2 cellular contexts compared by ENCODE assay signal in the genomic region with DNA sequence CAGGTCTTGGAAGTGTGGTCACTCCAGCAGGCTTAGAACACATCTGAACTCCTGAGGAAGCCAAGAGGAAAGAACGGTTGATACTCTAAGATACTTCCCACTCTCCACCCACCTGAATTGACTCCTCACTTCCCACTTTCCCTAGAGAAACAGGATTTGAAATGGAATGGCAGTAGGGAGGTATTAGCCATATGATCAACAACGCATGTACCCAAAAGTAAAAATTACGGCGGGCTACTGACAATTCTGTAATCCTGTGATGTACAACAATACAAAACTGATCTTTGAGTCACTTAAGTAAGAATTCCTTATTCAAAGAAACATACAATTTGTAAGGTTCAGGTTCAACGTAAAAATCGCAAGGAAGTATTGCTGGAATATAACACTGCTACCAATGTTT.
TF ChIP-seq lines count a peak whose summit lies in the region.

No MANE protein-coding gene starts in this region.

TF ChIP-seq in IMR-90, 13 proteins besides CTCF, POLR2A, EP300 and RAD21:
- no peak for TF ChIP-seq CEBPB (IDR thresholded peaks at IDR 0.05; ENCODE audit: low read depth, low read length)
- no peak for TF ChIP-seq NFE2L2 (IDR thresholded peaks at IDR 0.05; ENCODE audit: low read depth, low read length)
- TF ChIP-seq RCOR1 (IDR thresholded peaks at IDR 0.05; ENCODE audit: insufficient replicate concordance, low read length) = no peak
- no peak for TF ChIP-seq FOS (IDR thresholded peaks at IDR 0.05; ENCODE audit: low read depth, low read length)
- no peak for TF ChIP-seq CHD1 (IDR thresholded peaks at IDR 0.05; ENCODE audit: low read depth, low read length)
- no peak for TF ChIP-seq RFX5 (IDR thresholded peaks at IDR 0.05; ENCODE audit: low read depth, low read length)
- TF ChIP-seq, protein P1, sequence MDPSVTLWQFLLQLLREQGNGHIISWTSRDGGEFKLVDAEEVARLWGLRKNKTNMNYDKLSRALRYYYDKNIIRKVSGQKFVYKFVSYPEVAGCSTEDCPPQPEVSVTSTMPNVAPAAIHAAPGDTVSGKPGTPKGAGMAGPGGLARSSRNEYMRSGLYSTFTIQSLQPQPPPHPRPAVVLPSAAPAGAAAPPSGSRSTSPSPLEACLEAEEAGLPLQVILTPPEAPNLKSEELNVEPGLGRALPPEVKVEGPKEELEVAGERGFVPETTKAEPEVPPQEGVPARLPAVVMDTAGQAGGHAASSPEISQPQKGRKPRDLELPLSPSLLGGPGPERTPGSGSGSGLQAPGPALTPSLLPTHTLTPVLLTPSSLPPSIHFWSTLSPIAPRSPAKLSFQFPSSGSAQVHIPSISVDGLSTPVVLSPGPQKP (IDR thresholded peaks at IDR 0.05; ENCODE audit: borderline replicate concordance, low read depth, low read length) = no peak
- TF ChIP-seq MXI1 (IDR thresholded peaks at IDR 0.05; ENCODE audit: borderline replicate concordance, low read depth, low read length) = no peak
- TF ChIP-seq, protein P2, sequence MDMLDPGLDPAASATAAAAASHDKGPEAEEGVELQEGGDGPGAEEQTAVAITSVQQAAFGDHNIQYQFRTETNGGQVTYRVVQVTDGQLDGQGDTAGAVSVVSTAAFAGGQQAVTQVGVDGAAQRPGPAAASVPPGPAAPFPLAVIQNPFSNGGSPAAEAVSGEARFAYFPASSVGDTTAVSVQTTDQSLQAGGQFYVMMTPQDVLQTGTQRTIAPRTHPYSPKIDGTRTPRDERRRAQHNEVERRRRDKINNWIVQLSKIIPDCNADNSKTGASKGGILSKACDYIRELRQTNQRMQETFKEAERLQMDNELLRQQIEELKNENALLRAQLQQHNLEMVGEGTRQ (IDR thresholded peaks at IDR 0.05; ENCODE audit: low read depth, low read length) = no peak
- no peak for TF ChIP-seq SMC3 (IDR thresholded peaks at IDR 0.05; ENCODE audit: low read depth, low read length)
- TF ChIP-seq BHLHE40 (IDR thresholded peaks at IDR 0.05; ENCODE audit: low read depth, low read length) = no peak
- TF ChIP-seq MAFK (IDR thresholded peaks at IDR 0.05; ENCODE audit: low read depth, low read length) = no peak

TF ChIP-seq in HepG2, 621 proteins besides CTCF, POLR2A, EP300 and RAD21:
- TF ChIP-seq, protein P3, sequence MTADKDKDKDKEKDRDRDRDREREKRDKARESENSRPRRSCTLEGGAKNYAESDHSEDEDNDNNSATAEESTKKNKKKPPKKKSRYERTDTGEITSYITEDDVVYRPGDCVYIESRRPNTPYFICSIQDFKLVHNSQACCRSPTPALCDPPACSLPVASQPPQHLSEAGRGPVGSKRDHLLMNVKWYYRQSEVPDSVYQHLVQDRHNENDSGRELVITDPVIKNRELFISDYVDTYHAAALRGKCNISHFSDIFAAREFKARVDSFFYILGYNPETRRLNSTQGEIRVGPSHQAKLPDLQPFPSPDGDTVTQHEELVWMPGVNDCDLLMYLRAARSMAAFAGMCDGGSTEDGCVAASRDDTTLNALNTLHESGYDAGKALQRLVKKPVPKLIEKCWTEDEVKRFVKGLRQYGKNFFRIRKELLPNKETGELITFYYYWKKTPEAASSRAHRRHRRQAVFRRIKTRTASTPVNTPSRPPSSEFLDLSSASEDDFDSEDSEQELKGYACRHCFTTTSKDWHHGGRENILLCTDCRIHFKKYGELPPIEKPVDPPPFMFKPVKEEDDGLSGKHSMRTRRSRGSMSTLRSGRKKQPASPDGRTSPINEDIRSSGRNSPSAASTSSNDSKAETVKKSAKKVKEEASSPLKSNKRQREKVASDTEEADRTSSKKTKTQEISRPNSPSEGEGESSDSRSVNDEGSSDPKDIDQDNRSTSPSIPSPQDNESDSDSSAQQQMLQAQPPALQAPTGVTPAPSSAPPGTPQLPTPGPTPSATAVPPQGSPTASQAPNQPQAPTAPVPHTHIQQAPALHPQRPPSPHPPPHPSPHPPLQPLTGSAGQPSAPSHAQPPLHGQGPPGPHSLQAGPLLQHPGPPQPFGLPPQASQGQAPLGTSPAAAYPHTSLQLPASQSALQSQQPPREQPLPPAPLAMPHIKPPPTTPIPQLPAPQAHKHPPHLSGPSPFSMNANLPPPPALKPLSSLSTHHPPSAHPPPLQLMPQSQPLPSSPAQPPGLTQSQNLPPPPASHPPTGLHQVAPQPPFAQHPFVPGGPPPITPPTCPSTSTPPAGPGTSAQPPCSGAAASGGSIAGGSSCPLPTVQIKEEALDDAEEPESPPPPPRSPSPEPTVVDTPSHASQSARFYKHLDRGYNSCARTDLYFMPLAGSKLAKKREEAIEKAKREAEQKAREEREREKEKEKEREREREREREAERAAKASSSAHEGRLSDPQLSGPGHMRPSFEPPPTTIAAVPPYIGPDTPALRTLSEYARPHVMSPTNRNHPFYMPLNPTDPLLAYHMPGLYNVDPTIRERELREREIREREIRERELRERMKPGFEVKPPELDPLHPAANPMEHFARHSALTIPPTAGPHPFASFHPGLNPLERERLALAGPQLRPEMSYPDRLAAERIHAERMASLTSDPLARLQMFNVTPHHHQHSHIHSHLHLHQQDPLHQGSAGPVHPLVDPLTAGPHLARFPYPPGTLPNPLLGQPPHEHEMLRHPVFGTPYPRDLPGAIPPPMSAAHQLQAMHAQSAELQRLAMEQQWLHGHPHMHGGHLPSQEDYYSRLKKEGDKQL (CRISPR knock-in tag; IDR thresholded peaks at IDR 0.05; ENCODE audit: low read depth) = no peak
- no peak for TF ChIP-seq JUN (CRISPR knock-in tag; IDR thresholded peaks at IDR 0.05)
- TF ChIP-seq, protein P4, sequence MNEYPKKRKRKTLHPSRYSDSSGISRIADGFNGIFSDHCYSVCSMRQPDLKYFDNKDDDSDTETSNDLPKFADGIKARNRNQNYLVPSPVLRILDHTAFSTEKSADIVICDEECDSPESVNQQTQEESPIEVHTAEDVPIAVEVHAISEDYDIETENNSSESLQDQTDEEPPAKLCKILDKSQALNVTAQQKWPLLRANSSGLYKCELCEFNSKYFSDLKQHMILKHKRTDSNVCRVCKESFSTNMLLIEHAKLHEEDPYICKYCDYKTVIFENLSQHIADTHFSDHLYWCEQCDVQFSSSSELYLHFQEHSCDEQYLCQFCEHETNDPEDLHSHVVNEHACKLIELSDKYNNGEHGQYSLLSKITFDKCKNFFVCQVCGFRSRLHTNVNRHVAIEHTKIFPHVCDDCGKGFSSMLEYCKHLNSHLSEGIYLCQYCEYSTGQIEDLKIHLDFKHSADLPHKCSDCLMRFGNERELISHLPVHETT (CRISPR knock-in tag; conservative IDR thresholded peaks at IDR 0.05) = no peak
- no peak for TF ChIP-seq MTA3 (CRISPR knock-in tag; IDR thresholded peaks at IDR 0.05)
- no peak for TF ChIP-seq NFKBIZ (CRISPR knock-in tag; IDR thresholded peaks at IDR 0.05)
- no peak for TF ChIP-seq ZNF367 (CRISPR knock-in tag; IDR thresholded peaks at IDR 0.05; ENCODE audit: borderline replicate concordance)
- TF ChIP-seq ELF4 (CRISPR knock-in tag; IDR thresholded peaks at IDR 0.05; ENCODE audit: borderline replicate concordance) = no peak
- TF ChIP-seq KMT2A (CRISPR knock-in tag; IDR thresholded peaks at IDR 0.05) = no peak
- no peak for TF ChIP-seq ZNF430 (CRISPR knock-in tag; IDR thresholded peaks at IDR 0.05)
